24 cellular contexts compared by ENCODE assay signal in genomic region chr3:176931991-176932390, GRCh38.
A peak's percentile ranks its signal among the peaks of the same experiment; 100 is the strongest.
DNase-seq lines count a peak whose midpoint lies in the region; ATAC-seq, FAIRE-seq and TF ChIP-seq lines count a peak whose summit lies in the region.
"Had no signal": no experiment of that assay in that cellular context is flagged by ENCODE, and none has a peak within 500 bp of the region (broad histone marks: within the 10 kb centered on the region; RNA-seq: fewer than 3 reads in every experiment).

No MANE protein-coding gene starts in this region.

- TF ChIP-seq RAD21 in H1 (IDR thresholded peaks at IDR 0.05 in 1 of 2, conservative IDR thresholded peaks at IDR 0.05 in 1 of 2; ENCODE audit: low read depth in 2 of 2, low read length in 2 of 2): no peak

- H3K23ac ChIP-seq in H1 (ENCODE audit: insufficient read length): no peak overlapping the region

- H2BK20ac ChIP-seq in H1 (ENCODE audit: low read length): no peak overlapping the region

- 80% methylated on average over 2 of the region's 2 CpGs; no CpG with 5 or more reads in 1 of the 2 experiments for WGBS in H1 (ENCODE audit: extremely low coverage in 1 of 2, insufficient coverage in 1 of 2, insufficient read length in 1 of 2, insufficient replicate concordance in 2 of 2, low coverage in 1 of 2, low lambda C conversion rate in 2 of 2, missing lambda C conversion rate in 1 of 2), 2 experiments
- 91 to 100% methylated on average over 1 of the region's 2 CpGs for WGBS in mesodermal cell (ENCODE audit: insufficient coverage in 2 of 2), 2 experiments
- WGBS in esophagus squamous epithelium, 2 donors: 63 to 74% methylated on average over 2 of the region's 2 CpGs

- H2BK12ac ChIP-seq in H1 (ENCODE audit: low read depth, low read length): no peak overlapping the region

- no peak for TF ChIP-seq EP300 in H1 (IDR thresholded peaks at IDR 0.05; ENCODE audit: borderline replicate concordance in 1 of 2, low read depth in 2 of 2, low read length in 2 of 2)

- H3K9me3 ChIP-seq in H1 (ENCODE audit: insufficient read depth in 2 of 2, low read depth in 1 of 2, low read length in 1 of 2): no peaks in the 10 kb centered on the region
- peaks cover 11% of the 10 kb centered on the region for H3K9me3 ChIP-seq in mesodermal cell (ENCODE audit: control insufficient read depth, low read length)
- H3K9me3 ChIP-seq in esophagus squamous epithelium: no peaks in the 10 kb centered on the region
- H3K9me3 ChIP-seq: A549 had no signal

- no peak overlapping the region for H3K18ac ChIP-seq in H1 (ENCODE audit: extremely low read depth, low read length)

- no peak overlapping the region for H3K56ac ChIP-seq in H1 (replicated peaks; ENCODE audit: insufficient read length, low read depth, low read length)

- no peaks in the 10 kb centered on the region for H4K20me1 ChIP-seq in H1 (replicated peaks in 1 of 2; ENCODE audit: control insufficient read depth in 1 of 2, insufficient read depth in 2 of 2, low read length in 2 of 2)
- H4K20me1 ChIP-seq: BLaER1 treated with 17β-estradiol and CSF1 and Interleukin-3, amounts not matched to agents 10 nM and 100 nM had no signal

- no peak overlapping the region for H2BK5ac ChIP-seq in H1 (ENCODE audit: low read depth, low read length)

- TF ChIP-seq CTCF in H1 (IDR thresholded peaks at IDR 0.05; ENCODE audit: control extremely low read depth in 1 of 3, insufficient read depth in 1 of 3, low read depth in 1 of 3, low read length in 3 of 3) (no peak), esophagus squamous epithelium (IDR thresholded peaks at IDR 0.05) (no peak)

- no peak overlapping the region for H2AFZ ChIP-seq in H1 (ENCODE audit: low read length)

- ATAC-seq in HG02938 (IDR thresholded peaks at IDR 0.05; ENCODE audit: unreplicated experiment) (no peak), GM21723 (IDR thresholded peaks at IDR 0.05; ENCODE audit: unreplicated experiment) (no peak)
- ATAC-seq: A549; CD8-positive, alpha-beta T cell had no signal

- intact Hi-C loops in esophagus squamous epithelium (cut with DNase I): loop anchor here (10.0 kb wide), 1 partner anchor 57 kb away; no protein-coding TSS in a partner anchor

- DNase-seq in COLO829 (ENCODE audit: low spot score) (peak; percentile 84), SK-MEL-5 (ENCODE audit: low read depth, low spot score) (peak; percentile 80), H1 (ENCODE audit: low read depth in 1 of 2, low spot score in 2 of 2) (no peak), esophagus squamous epithelium (lab: John Stamatoyannopoulos, UW) (no peak), DMS79 (lab: John Stamatoyannopoulos, UW) (no peak)
- DNase-seq: AML-193; CD4-positive, alpha-beta T cell; CD8-positive, alpha-beta T cell; COR-L47; DMS 273 treated with DMSO at 0.1 percent for 48 hours; DMS153; DMS53; DMS79 treated with DMSO at 0.1 percent for 48 hours; GF-D8 had no signal

- H3K27me3 ChIP-seq in H1 (replicated peaks in 1 of 4; ENCODE audit: control insufficient read depth in 3 of 4, extremely low read depth in 1 of 4, insufficient read depth in 3 of 4, low read length in 3 of 4) (no peaks in the 10 kb centered on the region), esophagus squamous epithelium (no peaks in the 10 kb centered on the region)
- H3K27me3 ChIP-seq: BLaER1 treated with 17β-estradiol and CSF1 and Interleukin-3, amounts not matched to agents 10 nM and 100 nM had no signal

- H3K4me1 ChIP-seq in H1 (replicated peaks in 1 of 4; ENCODE audit: control insufficient read depth in 3 of 4, insufficient read depth in 4 of 4, low read length in 3 of 4) (no peaks in the 10 kb centered on the region; a peak in 1 of 7 replicates), mesodermal cell (ENCODE audit: control insufficient read depth, insufficient read depth, low read length, poor library complexity, severe bottlenecking) (peaks cover 6% of the 10 kb centered on the region), esophagus squamous epithelium (peaks cover 0 to 11% (median 0%) of the 10 kb centered on the region in 3 donors)
- H3K4me1 ChIP-seq: A549 had no signal

- no peaks in the 10 kb centered on the region for H3K36me3 ChIP-seq in H1 (ENCODE audit: control insufficient read depth in 2 of 4, insufficient read depth in 4 of 4, low read length in 3 of 4)
- no peaks in the 10 kb centered on the region for H3K36me3 ChIP-seq in mesodermal cell (ENCODE audit: control insufficient read depth, insufficient read depth, low read length)
- H3K36me3 ChIP-seq in esophagus squamous epithelium: no peaks in the 10 kb centered on the region
- H3K36me3 ChIP-seq: BLaER1 treated with 17β-estradiol and CSF1 and Interleukin-3, amounts not matched to agents 10 nM and 100 nM had no signal

- no peak overlapping the region for H2BK15ac ChIP-seq in H1 (ENCODE audit: low read length)

- peak; percentile 48 for FAIRE-seq in H1 (lab: Jason Lieb, UNC)
- FAIRE-seq: A549, G401.6, GM12891, GM19239 had no signal

- H3K9ac ChIP-seq in H1 (replicated peaks in 1 of 4; ENCODE audit: extremely low read depth in 1 of 4, low read depth in 3 of 4, low read length in 3 of 4): no peak overlapping the region
- H3K9ac ChIP-seq: BLaER1 treated with 17β-estradiol and CSF1 and Interleukin-3, amounts not matched to agents 10 nM and 100 nM had no signal

- no peak overlapping the region for H2AK5ac ChIP-seq in H1 (ENCODE audit: low read depth, low read length)

- no peak overlapping the region for H3K27ac ChIP-seq in H1 (ENCODE audit: low read depth, low read length)
- peak overlapping the region; percentile 69 for H3K27ac ChIP-seq in mesodermal cell (ENCODE audit: low read depth, low read length, severe bottlenecking)
- no peak overlapping the region for H3K27ac ChIP-seq in esophagus squamous epithelium
- H3K27ac ChIP-seq: 22Rv1; A549; BLaER1 treated with 17β-estradiol and CSF1 and Interleukin-3, amounts not matched to agents 10 nM and 100 nM; C4-2B had no signal

- no peaks in the 10 kb centered on the region for H3K23me2 ChIP-seq in H1 (ENCODE audit: low read depth, low read length)

- H3K14ac ChIP-seq in H1 (ENCODE audit: insufficient read length): no peak overlapping the region

- H3K79me1 ChIP-seq in H1 (ENCODE audit: low read depth, low read length): no peaks in the 10 kb centered on the region

- H4K5ac ChIP-seq in H1 (ENCODE audit: insufficient read length, low read depth, low read length): no peak overlapping the region

- H3K4me3 ChIP-seq in H1 (ENCODE audit: extremely low read depth in 1 of 4, insufficient read depth in 2 of 4, low read depth in 3 of 4, low read length in 4 of 4) (no peak overlapping the region), mesodermal cell (ENCODE audit: extremely low read depth, insufficient read depth, low read length, poor library complexity, severe bottlenecking) (no peak overlapping the region), esophagus squamous epithelium (no peak overlapping the region)
- H3K4me3 ChIP-seq: A549; BLaER1 treated with 17β-estradiol and CSF1 and Interleukin-3, amounts not matched to agents 10 nM and 100 nM had no signal

- in situ Hi-C loops in SK-MEL-5 (cut with HindIII; ENCODE audit: low pct_unique_long_range_greater_than_20kb, low sequenced_read_pairs): no loop called here

- CTCF ChIA-PET in H1 (lab: Charles Lee; ENCODE audit: partially characterized antibody): interaction anchor here (0.9 to 1.2 kb wide), 3 partner anchors 11 to 59 kb away, joined by 3 to 4 read pairs (median 3); no protein-coding TSS in a partner anchor

- H4K91ac ChIP-seq in H1 (replicated peaks; ENCODE audit: insufficient read length, low read length): no peak overlapping the region

- no peak overlapping the region for H4K8ac ChIP-seq in H1 (ENCODE audit: extremely low read depth, insufficient read depth, low read length)

- TF ChIP-seq POLR2A in H1 (IDR thresholded peaks at IDR 0.05; ENCODE audit: control extremely low read depth in 1 of 2, low read depth in 2 of 2, low read length in 2 of 2): no peak
- TF ChIP-seq POLR2A in esophagus squamous epithelium (IDR thresholded peaks at IDR 0.05): no peak

- H3K79me2 ChIP-seq in H1 (ENCODE audit: control insufficient read depth in 1 of 2, insufficient read depth in 2 of 2, low read length in 2 of 2): no peaks in the 10 kb centered on the region

- POLR2A ChIA-PET in H1 (lab: Charles Lee; ENCODE audit: partially characterized antibody): no interaction called here

- H3K4me2 ChIP-seq in H1 (ENCODE audit: insufficient read depth in 1 of 2, low read depth in 2 of 2, low read length in 2 of 2): no peak overlapping the region
- H3K4me2 ChIP-seq: A549; BLaER1 treated with 17β-estradiol and CSF1 and Interleukin-3, amounts not matched to agents 10 nM and 100 nM had no signal

- no peak overlapping the region for H3K4ac ChIP-seq in H1 (replicated peaks; ENCODE audit: insufficient read length, low read depth, low read length)

- H2BK120ac ChIP-seq in H1 (replicated peaks; ENCODE audit: low read depth, low read length): no peak overlapping the region

TF ChIP-seq in H1, 55 proteins besides CTCF, POLR2A, EP300 and RAD21:
- no peak for TF ChIP-seq TEAD4 (IDR thresholded peaks at IDR 0.05; ENCODE audit: low read depth, low read length)
- TF ChIP-seq FOSL1 (IDR thresholded peaks at IDR 0.05; ENCODE audit: insufficient read depth, low read depth, low read length): no peak
- TF ChIP-seq SIX5 (IDR thresholded peaks at IDR 0.05; ENCODE audit: low read depth, low read length): no peak
- TF ChIP-seq CBX5 (IDR thresholded peaks at IDR 0.05; ENCODE audit: low read depth, low read length): no peak
- TF ChIP-seq E2F6 (IDR thresholded peaks at IDR 0.05): no peak
- no peak for TF ChIP-seq TAF1 (IDR thresholded peaks at IDR 0.05; ENCODE audit: low read depth, low read length)
- no peak for TF ChIP-seq EGR1 (IDR thresholded peaks at IDR 0.05; ENCODE audit: borderline replicate concordance, low read depth, low read length)

Comparison
In these comparisons a context has a peak if more than half of its experiments do, and no peak if none do; other contexts are left out.
1. DNase-seq: peak in COLO829 (single experiment) and SK-MEL-5 (single experiment); none in H1 (0 of 2), esophagus squamous epithelium (single experiment) and DMS79 (single experiment).